ENCODE assay signal across 8 cellular contexts in genomic region chr14:95157987-95158712, GRCh38. TPM values are rescaled to one million over a fixed set of nuclear protein-coding genes. Genes with fewer than 3 reads are reported as not detected.
DNase-seq lines count a peak whose midpoint lies in the region; ATAC-seq and TF ChIP-seq lines count a peak whose summit lies in the region.

No MANE protein-coding gene starts in this region.

- H3K4me3 Mint-ChIP-seq in CD8-positive, alpha-beta memory T cell: peak overlapping the region; percentile 94 to 99 (median 98)

- CTCF ChIA-PET in CD8-positive, alpha-beta memory T cell (lab: Charles Lee): no interaction called here

- peak in 3 of 5 donors; percentile 2 to 18 (median 4) for DNase-seq in CD8-positive, alpha-beta memory T cell
- DNase-seq in KG1 (lab: John Stamatoyannopoulos, UW) (peak; percentile 74), ascending aorta (ENCODE audit: low spot score in 2 of 2) (no peak), left lung (no peak), tibial nerve (ENCODE audit: low spot score in 2 of 2) (peak in 1 of 2 donors; percentile 37), left lobe of liver (ENCODE audit: low spot score) (no peak), NCI-H2196 (lab: John Stamatoyannopoulos, UW; ENCODE audit: unreplicated experiment) (no peak)

- POLR2A ChIA-PET in CD8-positive, alpha-beta memory T cell (lab: Charles Lee): interaction anchor here (0.9 to 1.2 kb wide), 3 partner anchors 9 to 212 kb away, joined by 3 to 6 read pairs (median 4); no protein-coding TSS in a partner anchor

- peak overlapping the region; percentile 92 for H3K27ac ChIP-seq in CD8-positive, alpha-beta memory T cell (ENCODE audit: low read depth, low read length)
- H3K27ac ChIP-seq in ascending aorta (peak overlapping the region; percentile 89 to 94), left lung (peak overlapping the region; percentile 91 to 94), tibial nerve (peak overlapping the region; percentile 83 to 97 (median 91))

- ATAC-seq in GM19351 (IDR thresholded peaks at IDR 0.05; ENCODE audit: unreplicated experiment) (peak; percentile 31), left lung (peak; percentile 4), left lobe of liver (no peak)

- H3K9me3 ChIP-seq in CD8-positive, alpha-beta memory T cell (ENCODE audit: low read length): no peaks in the 10 kb centered on the region
- H3K9me3 ChIP-seq in ascending aorta (no peaks in the 10 kb centered on the region), left lung (no peaks in the 10 kb centered on the region), tibial nerve (no peaks in the 10 kb centered on the region)

- peaks cover 0 to 9% (median 0%) of the 10 kb centered on the region in 3 donors for H3K36me3 Mint-ChIP-seq in CD8-positive, alpha-beta memory T cell

- H3K27me3 Mint-ChIP-seq in CD8-positive, alpha-beta memory T cell: no peaks in the 10 kb centered on the region

- TF ChIP-seq EP300 in tibial nerve (IDR thresholded peaks at IDR 0.05): no peak

- intact Hi-C loops in ascending aorta (cut with DNase I): loop anchor here (2.0 to 5.0 kb wide), 3 partner anchors 164 to 557 kb away; partner anchors contain the start of gene GLRX5
- intact Hi-C loops in left lung (cut with DNase I): no loop called here

- H3K4me1 Mint-ChIP-seq in CD8-positive, alpha-beta memory T cell: peaks cover 35 to 42% (median 40%) of the 10 kb centered on the region in 3 donors

- no peak for TF ChIP-seq POLR2A in tibial nerve (IDR thresholded peaks at IDR 0.05)

- TF ChIP-seq CTCF in ascending aorta (IDR thresholded peaks at IDR 0.05) (no peak), left lung (IDR thresholded peaks at IDR 0.05) (no peak), tibial nerve (IDR thresholded peaks at IDR 0.05) (no peak)

- H3K4me1 ChIP-seq in CD8-positive, alpha-beta memory T cell (ENCODE audit: insufficient read depth, low read length): peaks cover 36% of the 10 kb centered on the region
- H3K4me1 ChIP-seq in ascending aorta: peaks cover 3 to 16% of the 10 kb centered on the region in 2 donors
- H3K4me1 ChIP-seq in left lung: peaks cover 12 to 52% of the 10 kb centered on the region in 2 donors
- peaks cover 0 to 52% (median 13%) of the 10 kb centered on the region in 4 donors for H3K4me1 ChIP-seq in tibial nerve

- no peaks in the 10 kb centered on the region for H3K9me3 Mint-ChIP-seq in CD8-positive, alpha-beta memory T cell

- no peaks in the 10 kb centered on the region for H3K36me3 ChIP-seq in CD8-positive, alpha-beta memory T cell (ENCODE audit: insufficient read depth, low read length)
- no peaks in the 10 kb centered on the region for H3K36me3 ChIP-seq in ascending aorta
- H3K36me3 ChIP-seq in left lung: no peaks in the 10 kb centered on the region
- H3K36me3 ChIP-seq in tibial nerve: no peaks in the 10 kb centered on the region

- H3K4me3 ChIP-seq in CD8-positive, alpha-beta memory T cell (ENCODE audit: low read length): peak overlapping the region; percentile 87
- H3K4me3 ChIP-seq in ascending aorta: peak overlapping the region; percentile 88 to 97
- peak overlapping the region; percentile 73 to 83 for H3K4me3 ChIP-seq in left lung
- H3K4me3 ChIP-seq in tibial nerve: peak overlapping the region; percentile 51 to 91 (median 74)

- H3K27me3 ChIP-seq in CD8-positive, alpha-beta memory T cell (ENCODE audit: insufficient read depth, low read length, poor library complexity, severe bottlenecking): no peaks in the 10 kb centered on the region
- H3K27me3 ChIP-seq in ascending aorta (no peaks in the 10 kb centered on the region), left lung (no peaks in the 10 kb centered on the region), tibial nerve (no peaks in the 10 kb centered on the region)

- H3K27ac Mint-ChIP-seq in CD8-positive, alpha-beta memory T cell: peak overlapping the region; percentile 96 to 100 (median 99)

- WGBS in tibial nerve, 2 donors: 28 to 34% methylated on average over 12 of the region's 12 CpGs

RNA-seq across cellular contexts. Expression of gene DICER1, which starts 0.8 kb away (rescaled TPM):
- total RNA-seq in CD8-positive, alpha-beta memory T cell: 10 to 100 TPM; 57.9 to 62.0 TPM
- polyA plus RNA-seq in CD8-positive, alpha-beta memory T cell: 15.0 TPM
- 134 TPM for total RNA-seq in ascending aorta
- 10 to 100 TPM; 50.3 to 76.9 TPM for total RNA-seq in left lung
- 10 to 100 TPM; 54.5 to 94.8 (median 83.8) TPM for total RNA-seq in tibial nerve
- total RNA-seq in left lobe of liver: 35.2 TPM

Comparison
In these comparisons a context has a peak if more than half of its experiments do, and no peak if none do; other contexts are left out.
1. DNase-seq: peak in CD8-positive, alpha-beta memory T cell (3 of 5) and KG1 (single experiment); none in ascending aorta (0 of 2), left lung (0 of 2), left lobe of liver (single experiment) and NCI-H2196 (single experiment).
2. Peak in every context shown above with its lines, with median percentiles within 50 percentile points of each other: H3K27ac ChIP-seq and H3K4me3 ChIP-seq.